7 cellular contexts compared by ENCODE assay signal in genomic region chr6:31733734-31734133, GRCh38. TPM values are rescaled to one million over a fixed set of nuclear protein-coding genes. Genes with fewer than 3 reads are reported as not detected.
DNase-seq lines count a peak whose midpoint lies in the region; TF ChIP-seq lines count a peak whose summit lies in the region.
"Had no signal": no experiment of that assay in that cellular context is flagged by ENCODE, and none has a peak within 500 bp of the region (broad histone marks: within the 10 kb centered on the region; RNA-seq: fewer than 3 reads in every experiment).

No MANE protein-coding gene starts in this region.

- H3K27me3 ChIP-seq in A673 (replicated peaks; ENCODE audit: insufficient read depth, low read depth, low read length, poor library complexity) (no peaks in the 10 kb centered on the region), PC-9 (ENCODE audit: insufficient read depth, low read depth) (no peaks in the 10 kb centered on the region), neuronal stem cell (ENCODE audit: control insufficient read depth in 3 of 3, insufficient read depth in 3 of 3, low read depth in 1 of 3, low read length in 3 of 3) (no peaks in the 10 kb centered on the region)

- H3K4me1 ChIP-seq in A673 (ENCODE audit: insufficient read depth, low read length, poor library complexity, severe bottlenecking), result peaks cover 39% of the 10 kb centered on the region
- peaks cover 37% of the 10 kb centered on the region for H3K4me1 ChIP-seq in PC-9 (replicated peaks; ENCODE audit: insufficient read depth)
- peaks cover 26 to 39% of the 10 kb centered on the region in 2 donors for H3K4me1 ChIP-seq in neuronal stem cell (ENCODE audit: control insufficient read depth in 2 of 2, insufficient read depth in 1 of 2, low read depth in 1 of 2, low read length in 2 of 2)

- POLR2A ChIA-PET in A673 (lab: Charles Lee; ENCODE audit: low non-redundant PET) (no interaction called here), PC-9 (lab: Charles Lee; ENCODE audit: unreplicated experiment) (no interaction called here)

- no peak overlapping the region for H2BK5ac ChIP-seq in neuronal stem cell (ENCODE audit: low read length)

- no peaks in the 10 kb centered on the region for H3K9me2 ChIP-seq in PC-9 (ENCODE audit: insufficient read depth)

- intact Hi-C loops in A673 (cut with micrococcal nuclease; ENCODE audit: unreplicated experiment) (loop anchor here (10.0 kb wide), 1 partner anchor 189 kb away; the partner anchor contains the start of genes ATP6V1G2, DDX39B and NFKBIL1), PC-9 (cut with micrococcal nuclease; ENCODE audit: unreplicated experiment) (loop anchor here (2.0 to 10.0 kb wide), 2 partner anchors 59 to 189 kb away; partner anchors contain the start of genes ATP6V1G2, DDX39B and NFKBIL1)

- no peaks in the 10 kb centered on the region for H3K9me3 ChIP-seq in A673 (ENCODE audit: low read depth, low read length, poor library complexity, severe bottlenecking)
- H3K9me3 ChIP-seq in PC-9 (ENCODE audit: insufficient read depth, low read depth), result no peaks in the 10 kb centered on the region
- H3K9me3 ChIP-seq in iPS-18c (ENCODE audit: control insufficient read depth, insufficient read depth, low read length), result no peaks in the 10 kb centered on the region
- H3K9me3 ChIP-seq in neuronal stem cell (replicated peaks in 1 of 2; ENCODE audit: control insufficient read depth in 2 of 2, insufficient read depth in 1 of 2, low read depth in 1 of 2, low read length in 2 of 2), result no peaks in the 10 kb centered on the region

- WGBS in neuronal stem cell (ENCODE audit: extremely low coverage in 2 of 2, insufficient read length in 2 of 2, insufficient replicate concordance in 1 of 2), 2 donors, result no CpG with 5 or more reads among the region's 4 CpGs

- no peak overlapping the region for H3K9ac ChIP-seq in neuronal stem cell (ENCODE audit: low read depth, low read length, poor library complexity)

- peak overlapping the region; percentile 77 for H3K4me3 ChIP-seq in A673 (ENCODE audit: low read depth, low read length, poor library complexity, severe bottlenecking)
- H3K4me3 ChIP-seq in PC-9, result peak overlapping the region; percentile 86; the same call in 1 of the 2 replicates
- peak overlapping the region; percentile 94; the same call in 1 of the 2 replicates for H3K4me3 ChIP-seq in iPS-18c (ENCODE audit: insufficient read depth, low read depth, low read length)
- peak overlapping the region in 1 of 2 donors; percentile 67 for H3K4me3 ChIP-seq in neuronal stem cell (ENCODE audit: low read length in 2 of 2)

- H3K27ac ChIP-seq in A673 (ENCODE audit: low read depth, low read length, poor library complexity, severe bottlenecking) (peak overlapping the region; percentile 95), PC-9 (no peak overlapping the region), neuronal stem cell (replicated peaks; ENCODE audit: low read length) (no peak overlapping the region)

- no peak overlapping the region for H2BK120ac ChIP-seq in neuronal stem cell (ENCODE audit: low read depth, low read length)

- H3K14ac ChIP-seq in neuronal stem cell (ENCODE audit: low read length), result no peak overlapping the region

- peaks cover 11% of the 10 kb centered on the region for H3K79me1 ChIP-seq in neuronal stem cell (ENCODE audit: low read depth, low read length)

- H2AFZ ChIP-seq in PC-9, result no peak overlapping the region
- H2AFZ ChIP-seq in neuronal stem cell (ENCODE audit: low read length), result no peak overlapping the region

- no peak overlapping the region for H2AK5ac ChIP-seq in neuronal stem cell (ENCODE audit: low read depth, low read length)

- H3K36me3 ChIP-seq in A673 (ENCODE audit: insufficient read depth, low read length, poor library complexity, severe bottlenecking) (peaks cover 36% of the 10 kb centered on the region), PC-9 (ENCODE audit: low read depth) (peaks cover 37% of the 10 kb centered on the region), neuronal stem cell (replicated peaks in 1 of 2; ENCODE audit: control insufficient read depth in 2 of 2, insufficient read depth in 2 of 2, low read length in 2 of 2) (peaks cover 28 to 52% of the 10 kb centered on the region in 2 donors)

- peak overlapping the region; percentile 83 for H3K4me2 ChIP-seq in PC-9
- H3K4me2 ChIP-seq in neuronal stem cell (ENCODE audit: insufficient read depth, low read length, poor library complexity, severe bottlenecking), result no peak overlapping the region

- BruUV-seq in A673 (replicated peaks; lab: Mats Ljungman, UMichigan) (no TSS peak), PC-9 (replicated peaks; lab: Mats Ljungman, UMichigan) (no TSS peak)

- H2BK12ac ChIP-seq in neuronal stem cell (ENCODE audit: low read length), result no peak overlapping the region

- no peak overlapping the region for H3K18ac ChIP-seq in neuronal stem cell (ENCODE audit: low read length)

- DNase-seq in A673 (ENCODE audit: low spot score) (no peak), PC-9 (no peak), neuronal stem cell (ENCODE audit: low spot score) (no peak), NCI-H2196 treated with DMSO at 0.1 percent for 48 hours (lab: John Stamatoyannopoulos, UW; ENCODE audit: unreplicated experiment) (no peak), ecto neural progenitor cell (ENCODE audit: low spot score) (no peak)
- DNase-seq: dorsolateral prefrontal cortex had no signal

- CTCF ChIA-PET in A673 (lab: Charles Lee) (interaction anchor here (0.5 kb wide), 1 partner anchor 102 kb away, joined by 11 read pairs; no protein-coding TSS in a partner anchor), PC-9 (lab: Charles Lee) (no interaction called here)

- no peak overlapping the region for H4K8ac ChIP-seq in neuronal stem cell (ENCODE audit: low read depth, low read length)

- peaks cover 29% of the 10 kb centered on the region for H4K20me1 ChIP-seq in PC-9 (ENCODE audit: insufficient read depth)

- no peak overlapping the region for H4K91ac ChIP-seq in neuronal stem cell (ENCODE audit: low read depth, low read length, poor library complexity)

- TF ChIP-seq CTCF in A673 (conservative IDR thresholded peaks at IDR 0.05; ENCODE audit: low read depth, low read length) (no peak), PC-9 (conservative IDR thresholded peaks at IDR 0.05) (no peak)

- peaks cover 71% of the 10 kb centered on the region for H3F3A ChIP-seq in PC-9 (ENCODE audit: insufficient read depth, low read depth)

- H3K23ac ChIP-seq in neuronal stem cell (ENCODE audit: low read depth, low read length, poor library complexity), result no peak overlapping the region

- peaks cover 51% of the 10 kb centered on the region for H3K79me2 ChIP-seq in PC-9 (ENCODE audit: low read depth)

- no peak overlapping the region for H2BK15ac ChIP-seq in neuronal stem cell (ENCODE audit: low read length)

- H3K4ac ChIP-seq in neuronal stem cell (ENCODE audit: low read length), result no peak overlapping the region

RNA-seq across cellular contexts. Expression of gene CLIC1, which starts 2.6 kb away (rescaled TPM):
- total RNA-seq in A673 (2021) (371 and 431 TPM in 2 replicates), PC-9 (2021) (546 and 599 TPM in 2 replicates)
- 220 TPM for polyA plus RNA-seq in neuronal stem cell (2013, experiment 1 of 2)
- polyA plus RNA-seq in neuronal stem cell (2013, experiment 2 of 2), result 216 TPM

RNA-seq across cellular contexts. Expression of gene DDAH2, which starts 4.6 kb away (rescaled TPM):
- 68.2 and 86.7 TPM in 2 replicates for total RNA-seq in A673 (2021)
- 58.3 and 99.6 TPM in 2 replicates for total RNA-seq in PC-9 (2021)
- 115 TPM for polyA plus RNA-seq in neuronal stem cell (2013, experiment 1 of 2)
- 115 TPM for polyA plus RNA-seq in neuronal stem cell (2013, experiment 2 of 2)

RNA-seq across cellular contexts. Expression of gene MSH5, which starts 6.1 kb away (rescaled TPM):
- total RNA-seq in A673 (2021) (76.4 and 102 TPM in 2 replicates), PC-9 (2021) (50.0 and 68.8 TPM in 2 replicates)
- 25.1 TPM for polyA plus RNA-seq in neuronal stem cell (2013, experiment 1 of 2)
- polyA plus RNA-seq in neuronal stem cell (2013, experiment 2 of 2), result 25.6 TPM

RNA-seq across cellular contexts. Expression of gene MPIG6B, which starts 10.6 kb away (rescaled TPM):
- not detected in 2 replicates for total RNA-seq in A673 (2021)
- total RNA-seq in PC-9 (2021), result 0.43 and 0.59 TPM in 2 replicates
- not detected for polyA plus RNA-seq in neuronal stem cell (2013, experiment 1 of 2)
- polyA plus RNA-seq in neuronal stem cell (2013, experiment 2 of 2), result not detected

RNA-seq across cellular contexts. Expression of gene LY6G6C, which starts 12.2 kb away (rescaled TPM):
- total RNA-seq in A673 (2021) (0.42 and 0.80 TPM in 2 replicates), PC-9 (2021) (1.2 and 2.1 TPM in 2 replicates)
- 0.57 TPM for polyA plus RNA-seq in neuronal stem cell (2013, experiment 1 of 2)
- polyA plus RNA-seq in neuronal stem cell (2013, experiment 2 of 2), result 0.66 TPM
